ENCODE assay signal across 8 cellular contexts in the genomic region with DNA sequence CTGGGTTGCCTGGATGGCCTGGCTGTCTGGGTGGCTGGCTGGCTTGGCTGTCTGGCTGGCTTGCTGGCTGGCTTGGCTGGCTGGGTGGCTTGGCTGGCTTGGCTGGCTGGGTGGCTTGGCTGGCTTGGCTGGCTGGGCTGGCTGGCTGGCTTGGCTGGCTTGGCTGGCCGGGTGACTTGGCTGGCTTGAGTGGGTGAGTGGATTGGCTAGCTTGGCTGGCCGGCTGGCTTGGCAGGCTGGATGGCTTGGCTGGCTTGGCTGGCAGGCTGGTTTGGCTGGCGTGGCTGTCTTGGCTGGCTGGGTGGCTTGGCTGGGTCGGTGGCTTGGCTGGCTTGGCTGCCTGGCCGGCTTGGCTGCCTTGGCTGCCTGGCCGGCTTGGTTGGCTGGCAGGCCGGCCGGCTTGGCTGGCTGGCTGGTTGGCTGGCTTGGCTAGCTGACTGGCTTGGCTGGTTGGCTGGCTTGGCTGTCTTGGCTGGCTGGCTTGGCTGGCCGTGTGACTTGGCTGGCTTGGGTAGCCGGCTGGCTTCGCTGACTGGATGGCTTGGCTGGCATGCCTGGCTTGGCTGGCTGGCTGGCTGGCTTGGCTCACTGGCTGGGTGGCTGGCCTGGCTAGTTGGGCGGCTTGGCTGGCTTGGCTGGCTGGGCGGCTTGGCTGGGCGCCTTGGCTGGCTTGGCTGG.
DNase-seq lines count a peak whose midpoint lies in the region; ATAC-seq, FAIRE-seq and TF ChIP-seq lines count a peak whose summit lies in the region.
"Not testable (repeated sequence)": the region's sequence is repeated elsewhere in the genome, so short reads cannot be mapped to it uniquely, and the experiment has no call there.

No MANE protein-coding gene starts in this region.

- H3K79me2 ChIP-seq in HepG2 (ENCODE audit: insufficient read depth, low read length): not testable (repeated sequence)

- H2AFZ ChIP-seq in HepG2 (ENCODE audit: low read length): not testable (repeated sequence)

- H3K9me3 ChIP-seq in endodermal cell (ENCODE audit: control insufficient read depth, low read length): not testable (repeated sequence)
- peaks cover 21% of the 10 kb centered on the region for H3K9me3 ChIP-seq in HepG2 (ENCODE audit: low read length)

- TF ChIP-seq RAD21 in HepG2 (CRISPR knock-in tag; IDR thresholded peaks at IDR 0.05): not testable (repeated sequence)

- CTCF ChIA-PET in Calu3 (lab: Charles Lee); activated naive CD4-positive, alpha-beta T cell treated with anti-CD3 and anti-CD28 coated beads, Interleukin-2, amount 10 ng/mL, durations not matched to agents 7 days and 5 days (lab: Charles Lee); HepG2 (lab: Yijun Ruan, JAX; ENCODE audit: low intra/inter-chr PET ratio, low total read pairs): not testable (repeated sequence)

- H3K9me3 Mint-ChIP-seq in Calu3 (ENCODE audit: low read depth, unreplicated experiment); activated naive CD4-positive, alpha-beta T cell treated with anti-CD3 and anti-CD28 coated beads, Interleukin-2, amount 10 ng/mL, durations not matched to agents 7 days and 5 days; endodermal cell; stimulated activated memory B cell treated with anti-CD40 and anti-IgM and Interleukin-4, amounts not matched to agents 10 μg/mL and 1 μg/mL and 100 μg/mL, for 72 hours: not testable (repeated sequence)

- in situ Hi-C loops in HepG2 (cut with HindIII; ENCODE audit: extremely low pct_ligation_motif_present, low pct_unique_long_range_greater_than_20kb): not testable (repeated sequence)

- H3K4me1 ChIP-seq in endodermal cell (ENCODE audit: control insufficient read depth, insufficient read depth, low read length); HepG2 (ENCODE audit: insufficient read depth, low read length): not testable (repeated sequence)

- not testable (repeated sequence) for H3K27me3 Mint-ChIP-seq in Calu3 (ENCODE audit: unreplicated experiment); activated naive CD4-positive, alpha-beta T cell treated with anti-CD3 and anti-CD28 coated beads, Interleukin-2, amount 10 ng/mL, durations not matched to agents 7 days and 5 days; endodermal cell (ENCODE audit: insufficient read depth); stimulated activated memory B cell treated with anti-CD40 and anti-IgM and Interleukin-4, amounts not matched to agents 10 μg/mL and 1 μg/mL and 100 μg/mL, for 72 hours

- intact Hi-C loops in Calu3 (cut with micrococcal nuclease; ENCODE audit: unreplicated experiment); HepG2 (cut with micrococcal nuclease; ENCODE audit: unreplicated experiment): not testable (repeated sequence)

- not testable (repeated sequence) for H3K27me3 ChIP-seq in endodermal cell (ENCODE audit: control insufficient read depth, insufficient read depth, low read length, poor library complexity, severe bottlenecking); HepG2 (ENCODE audit: control insufficient read depth in 1 of 2, insufficient read depth in 2 of 2, low read length in 2 of 2)

- BruUV-seq in Calu3 (replicated peaks; lab: Mats Ljungman, UMichigan); HepG2 (replicated peaks; lab: Mats Ljungman, UMichigan): not testable (repeated sequence)

- not testable (repeated sequence) for TF ChIP-seq CTCF in Calu3 (IDR thresholded peaks at IDR 0.05; ENCODE audit: unreplicated experiment); NB4 (IDR thresholded peaks at IDR 0.05; ENCODE audit: low read depth, low read length); endodermal cell (conservative IDR thresholded peaks at IDR 0.05); HepG2 (CRISPR knock-in tag; IDR thresholded peaks at IDR 0.05)

- H3K4me2 ChIP-seq in HepG2 (ENCODE audit: low read depth, low read length): not testable (repeated sequence)

- H3K4me1 Mint-ChIP-seq in Calu3 (ENCODE audit: low read depth, unreplicated experiment); activated naive CD4-positive, alpha-beta T cell treated with anti-CD3 and anti-CD28 coated beads, Interleukin-2, amount 10 ng/mL, durations not matched to agents 7 days and 5 days; endodermal cell; stimulated activated memory B cell treated with anti-CD40 and anti-IgM and Interleukin-4, amounts not matched to agents 10 μg/mL and 1 μg/mL and 100 μg/mL, for 72 hours: not testable (repeated sequence)

- peaks cover 10% of the 10 kb centered on the region for H3K36me3 Mint-ChIP-seq in Calu3 (ENCODE audit: insufficient read depth, unreplicated experiment)
- not testable (repeated sequence) for H3K36me3 Mint-ChIP-seq in activated naive CD4-positive, alpha-beta T cell treated with anti-CD3 and anti-CD28 coated beads, Interleukin-2, amount 10 ng/mL, durations not matched to agents 7 days and 5 days; endodermal cell (ENCODE audit: low read depth); stimulated activated memory B cell treated with anti-CD40 and anti-IgM and Interleukin-4, amounts not matched to agents 10 μg/mL and 1 μg/mL and 100 μg/mL, for 72 hours

- not testable (repeated sequence) for H3K9ac ChIP-seq in endodermal cell (ENCODE audit: extremely low read depth, low read length, poor library complexity, severe bottlenecking); HepG2 (ENCODE audit: insufficient read depth, low read depth, low read length)

- peak; percentile 43 for DNase-seq in Calu3
- DNase-seq in NB4 (ENCODE audit: low read depth): peak; percentile 12
- DNase-seq in activated CD4-positive, alpha-beta T cell treated with anti-CD3 and anti-CD28 coated beads, Interleukin-2, amount 50 U/mL, for 4 hours: peak; percentile 33 to 42
- DNase-seq in activated naive CD4-positive, alpha-beta T cell treated with anti-CD3 and anti-CD28 coated beads, Interleukin-2, amount 10 ng/mL, durations not matched to agents 7 days and 5 days: peak; percentile 40
- DNase-seq in endodermal cell: peak; percentile 78
- peak; percentile 1 for DNase-seq in HepG2 (ENCODE audit: low spot score)
- DNase-seq in putamen (ENCODE audit: low spot score): peak; percentile 28

- not testable (repeated sequence) for H4K20me1 ChIP-seq in HepG2 (ENCODE audit: insufficient read depth, low read length)

- H3K27ac Mint-ChIP-seq in Calu3 (ENCODE audit: unreplicated experiment); activated naive CD4-positive, alpha-beta T cell treated with anti-CD3 and anti-CD28 coated beads, Interleukin-2, amount 10 ng/mL, durations not matched to agents 7 days and 5 days; endodermal cell; stimulated activated memory B cell treated with anti-CD40 and anti-IgM and Interleukin-4, amounts not matched to agents 10 μg/mL and 1 μg/mL and 100 μg/mL, for 72 hours: not testable (repeated sequence)

- 84 to 85% methylated on average over 14 of the region's 14 CpGs for WGBS in endodermal cell (ENCODE audit: insufficient coverage in 1 of 2, insufficient read length in 1 of 2), 2 experiments
- 39% methylated on average over 14 of the region's 14 CpGs for WGBS in HepG2 (ENCODE audit: low lambda C conversion rate)

- FAIRE-seq in HepG2 (lab: Jason Lieb, UNC): not testable (repeated sequence)

- not testable (repeated sequence) for TF ChIP-seq EP300 in HepG2 (IDR thresholded peaks at IDR 0.05; ENCODE audit: low read depth in 2 of 2, low read length in 2 of 2); HepG2 (CRISPR knock-in tag; IDR thresholded peaks at IDR 0.05; ENCODE audit: borderline replicate concordance)

- not testable (repeated sequence) for H3K36me3 ChIP-seq in endodermal cell (ENCODE audit: control insufficient read depth, insufficient read depth, low read length); HepG2 (replicated peaks in 1 of 2; ENCODE audit: control insufficient read depth in 1 of 2, insufficient read depth in 2 of 2, low read length in 2 of 2)

- H3K4me3 ChIP-seq in NB4 (ENCODE audit: low read depth, low read length); endodermal cell (ENCODE audit: low read length); HepG2 (replicated peaks in 1 of 3; ENCODE audit: insufficient read depth in 1 of 3, low read depth in 2 of 3, low read length in 3 of 3): not testable (repeated sequence)

- H3K4me3 Mint-ChIP-seq in Calu3 (ENCODE audit: low read depth, unreplicated experiment); activated naive CD4-positive, alpha-beta T cell treated with anti-CD3 and anti-CD28 coated beads, Interleukin-2, amount 10 ng/mL, durations not matched to agents 7 days and 5 days; endodermal cell; stimulated activated memory B cell treated with anti-CD40 and anti-IgM and Interleukin-4, amounts not matched to agents 10 μg/mL and 1 μg/mL and 100 μg/mL, for 72 hours: not testable (repeated sequence)

- POLR2A ChIA-PET in HepG2 (lab: Yijun Ruan, JAX): not testable (repeated sequence)

- not testable (repeated sequence) for H3K27ac ChIP-seq in endodermal cell (ENCODE audit: low read depth, low read length); HepG2 (ENCODE audit: extremely low read length, insufficient read depth, low read length)

- not testable (repeated sequence) for TF ChIP-seq POLR2A in NB4 (IDR thresholded peaks at IDR 0.05; ENCODE audit: extremely low read depth, insufficient read length); HepG2 (IDR thresholded peaks at IDR 0.05; ENCODE audit: insufficient read depth in 1 of 2, low read depth in 2 of 2, low read length in 2 of 2)

- peak; percentile 51; the same call in 2 of the 3 replicates for ATAC-seq in HepG2
- ATAC-seq in stimulated activated memory B cell treated with anti-CD40 and anti-IgM and Interleukin-4, amounts not matched to agents 10 μg/mL and 1 μg/mL and 100 μg/mL, for 72 hours: peak; percentile 31

TF ChIP-seq in HepG2, 621 proteins besides CTCF, POLR2A, EP300 and RAD21:
- TF ChIP-seq ZNF598 (CRISPR knock-in tag; IDR thresholded peaks at IDR 0.05; ENCODE audit: borderline replicate concordance): peak; percentile 29; the same call in 1 of the 2 replicates

Comparison
In these comparisons a context has a peak if more than half of its experiments do, and no peak if none do; other contexts are left out.
1. DNase-seq: peak in every context shown above with its lines; median percentile 78 in endodermal cell; 43 in Calu3; 40 in activated naive CD4-positive, alpha-beta T cell treated with anti-CD3 and anti-CD28 coated beads, Interleukin-2, amount 10 ng/mL, durations not matched to agents 7 days and 5 days; 38 in activated CD4-positive, alpha-beta T cell treated with anti-CD3 and anti-CD28 coated beads, Interleukin-2, amount 50 U/mL, for 4 hours; 28 in putamen; 12 in NB4; 1 in HepG2.